In genomic region chr20:16939051-16939450, GRCh38 we compare ENCODE assay signal across 5 cellular contexts.
"Had no signal": no experiment of that assay in that cellular context is flagged by ENCODE, and none has a peak within 500 bp of the region (broad histone marks: within the 10 kb centered on the region; RNA-seq: fewer than 3 reads in every experiment).

No MANE protein-coding gene starts in this region.

- H3K4me1 Mint-ChIP-seq: IgD-negative memory B cell had no signal

- H3K27me3 Mint-ChIP-seq: IgD-negative memory B cell had no signal

- ATAC-seq: HepG2, K562 had no signal

- H3K4me3 Mint-ChIP-seq: IgD-negative memory B cell had no signal

- H3K27ac Mint-ChIP-seq: IgD-negative memory B cell had no signal

- DNase-seq: IMR-90, KBM-7 had no signal
